In genomic region chr9:130871395-130872057, GRCh38 we compare ENCODE assay signal across 20 cellular contexts. TPM values are rescaled to one million over a fixed set of nuclear protein-coding genes. Genes with fewer than 3 reads are reported as not detected.
A peak's percentile ranks its signal among the peaks of the same experiment; 100 is the strongest.
DNase-seq lines count a peak whose midpoint lies in the region; ATAC-seq, FAIRE-seq and TF ChIP-seq lines count a peak whose summit lies in the region.
"Had no signal": no experiment of that assay in that cellular context is flagged by ENCODE, and none has a peak within 500 bp of the region (broad histone marks: within the 10 kb centered on the region; RNA-seq: fewer than 3 reads in every experiment).

No MANE protein-coding gene starts in this region.

- DNase-seq in GM12878 (ENCODE audit: low read depth, low spot score): no peak
- peak; percentile 27 for DNase-seq in kidney
- DNase-seq in spleen: peak; percentile 29
- DNase-seq in NCI-H1436 treated with DMSO at 0.1 percent for 48 hours (lab: John Stamatoyannopoulos, UW): no peak
- no peak for DNase-seq in NCI-H146 treated with DMSO at 0.1 percent for 48 hours (lab: John Stamatoyannopoulos, UW; ENCODE audit: unreplicated experiment)
- DNase-seq in HT-29 (ENCODE audit: low spot score): no peak
- DNase-seq in GF-D8 (lab: John Stamatoyannopoulos, UW): no peak
- DNase-seq: activated CD4-positive, alpha-beta T cell treated with anti-CD3 and anti-CD28 coated beads, Interleukin-2, amount 50 U/mL, for 1 hour; dermis blood vessel endothelial cell; mammary epithelial cell; NCI-H524; SK-N-SH; stimulated activated naive CD8-positive, alpha-beta T cell treated with anti-CD3 and anti-CD28 coated beads, Interleukin-15, amount 100 ng/mL, for 72 hours; tibial artery had no signal

- intact Hi-C loops in GM12878 (cut with micrococcal nuclease; ENCODE audit: unreplicated experiment): no loop called here
- intact Hi-C loops in kidney (cut with DNase I): no loop called here
- intact Hi-C loops in spleen (cut with DNase I; ENCODE audit: low total_unique reads): no loop called here

- no peaks in the 10 kb centered on the region for H3K79me2 ChIP-seq in GM12878 (ENCODE audit: control insufficient read depth, insufficient read depth, low read length)

- no peak overlapping the region for H2AFZ ChIP-seq in GM12878 (ENCODE audit: control insufficient read depth, low read depth, low read length)

- 0 out of 2 replicates have a peak overlapping the region, but pooled peaks have one; percentile 7 for H3K4me2 ChIP-seq in GM12878 (ENCODE audit: control insufficient read depth, insufficient read depth)
- H3K4me2 ChIP-seq: SK-N-SH had no signal

- SMC1A ChIA-PET in GM12878 (lab: Charles Lee; ENCODE audit: uncharacterized antibody, unreplicated experiment): interaction anchor here (0.9 to 3.7 kb wide), 5 partner anchors 56 to 169 kb away, joined by 3 to 20 read pairs (median 4); no protein-coding TSS in a partner anchor

- H3K9ac ChIP-seq in GM12878 (ENCODE audit: control insufficient read depth, insufficient read depth, low read length) (no peak overlapping the region), kidney (ENCODE audit: low read length in 2 of 2) (no peak overlapping the region)
- H3K9ac ChIP-seq: SK-N-SH had no signal

- RAD21 ChIA-PET in GM12878 (lab: Charles Lee; ENCODE audit: unreplicated experiment): interaction anchor here (1.6 to 3.4 kb wide), 3 partner anchors 55 to 174 kb away, joined by 3 to 33 read pairs (median 29); no protein-coding TSS in a partner anchor

- no peak for TF ChIP-seq EP300 in GM12878 (IDR thresholded peaks at IDR 0.05; ENCODE audit: borderline replicate concordance in 1 of 2, control insufficient read depth in 1 of 2, low read depth in 2 of 2, low read length in 2 of 2)

- no peak for FAIRE-seq in GM12878 (lab: Jason Lieb, UNC)
- no peak for FAIRE-seq in kidney (lab: Jason Lieb, UNC)
- FAIRE-seq: endothelial cell of umbilical vein had no signal

- H4K20me1 ChIP-seq in GM12878 (ENCODE audit: control insufficient read depth, insufficient read depth): peaks cover 8% of the 10 kb centered on the region; the same call in 1 of the 2 replicates

- POLR2A ChIA-PET in GM12878 (lab: Charles Lee): no interaction called here

- 69% methylated on average over 10 of the region's 10 CpGs for WGBS in GM12878 (ENCODE audit: insufficient coverage, insufficient replicate concordance, low lambda C conversion rate, missing lambda C conversion rate)
- 79 to 84% (median 83%) methylated on average over 10 of the region's 10 CpGs for WGBS in spleen, 5 donors

- no TSS peak for BruUV-seq in GM12878 (replicated peaks; lab: Mats Ljungman, UMichigan)

- CTCF ChIA-PET in GM12878 (lab: Yijun Ruan, JAX): interaction anchor here (0.7 to 7.0 kb wide), 5 partner anchors 63 to 170 kb away, joined by 3 to 89 read pairs (median 11); partner anchors contain the start of gene FIBCD1

- no peaks in the 10 kb centered on the region for H3K9me3 ChIP-seq in GM12878 (replicated peaks; ENCODE audit: control insufficient read depth, insufficient read depth, low read length)
- H3K9me3 ChIP-seq in kidney (ENCODE audit: control insufficient read depth in 1 of 2, low read length in 2 of 2): no peaks in the 10 kb centered on the region
- H3K9me3 ChIP-seq in spleen: no peaks in the 10 kb centered on the region
- H3K9me3 ChIP-seq: ascending aorta, HAP-1, SK-N-SH, tibial artery had no signal

- TF ChIP-seq POLR2A in GM12878 (IDR thresholded peaks at IDR 0.05; ENCODE audit: low read depth, low read length) (no peak), spleen (IDR thresholded peaks at IDR 0.05) (no peak)

- H3K36me3 ChIP-seq in GM12878 (ENCODE audit: control insufficient read depth in 2 of 2, insufficient read depth in 2 of 2, low read length in 1 of 2) (peaks cover 18 to 29% of the 10 kb centered on the region in 2 experiments), kidney (ENCODE audit: control insufficient read depth in 1 of 2, insufficient read depth in 2 of 2, low read length in 2 of 2) (peaks cover 25 to 38% of the 10 kb centered on the region in 2 donors), spleen (peaks cover 6 to 86% (median 51%) of the 10 kb centered on the region in 6 donors)
- H3K36me3 ChIP-seq: HAP-1 had no signal

- ATAC-seq in HG02610 (IDR thresholded peaks at IDR 0.05; ENCODE audit: unreplicated experiment): peak; percentile 34
- peak; percentile 33 for ATAC-seq in GM12878
- ATAC-seq: stimulated activated naive CD8-positive, alpha-beta T cell treated with anti-CD3 and anti-CD28 coated beads, Interleukin-15, amount 100 ng/mL, for 72 hours had no signal

- in situ Hi-C loops in GM12878 (cut with MboI): loop anchor here (5.0 kb wide), 1 partner anchor 171 kb away; no protein-coding TSS in a partner anchor

- H3K27me3 ChIP-seq in GM12878 (replicated peaks in 1 of 2; ENCODE audit: control insufficient read depth in 2 of 2, insufficient read depth in 2 of 2, low read length in 1 of 2) (no peaks in the 10 kb centered on the region), spleen (replicated peaks in 1 of 7) (no peaks in the 10 kb centered on the region)
- H3K27me3 ChIP-seq: ascending aorta, tibial artery had no signal

- no peak for TF ChIP-seq CTCF in GM12878 (IDR thresholded peaks at IDR 0.05 in 2 of 3, conservative IDR thresholded peaks at IDR 0.05 in 1 of 3; ENCODE audit: control insufficient read depth in 2 of 3, extremely low read depth in 1 of 3, insufficient read depth in 1 of 3, low read depth in 3 of 3, low read length in 3 of 3)
- TF ChIP-seq CTCF in kidney (IDR thresholded peaks at IDR 0.05; ENCODE audit: borderline replicate concordance, extremely low read depth, insufficient read depth): no peak
- TF ChIP-seq CTCF in spleen (IDR thresholded peaks at IDR 0.05 in 8 of 11, conservative IDR thresholded peaks at IDR 0.05 in 3 of 11): no peak

- H3K4me3 ChIP-seq in GM12878: no peak overlapping the region
- H3K4me3 ChIP-seq in kidney (ENCODE audit: low read length in 2 of 2): no peak overlapping the region
- no peak overlapping the region for H3K4me3 ChIP-seq in spleen
- H3K4me3 ChIP-seq: ascending aorta, HAP-1, tibial artery had no signal

- H3K4me1 ChIP-seq in GM12878 (ENCODE audit: control insufficient read depth, insufficient read depth, low read length) (peaks cover 25% of the 10 kb centered on the region), kidney (ENCODE audit: control insufficient read depth in 1 of 2, insufficient read depth in 1 of 2, low read depth in 1 of 2, low read length in 2 of 2) (peaks cover 17 to 31% of the 10 kb centered on the region in 2 donors), spleen (peaks cover 0 to 22% (median 9%) of the 10 kb centered on the region in 6 donors)
- H3K4me1 ChIP-seq: HAP-1 had no signal

- no peak for TF ChIP-seq RAD21 in GM12878 (IDR thresholded peaks at IDR 0.05; ENCODE audit: insufficient read depth, low read depth, low read length)

- H3K27ac ChIP-seq in GM12878 (ENCODE audit: control insufficient read depth, insufficient read depth) (0 out of 2 replicates have a peak overlapping the region, but pooled peaks have one; percentile 7), kidney (ENCODE audit: low read depth in 2 of 2, low read length in 2 of 2) (no peak overlapping the region), spleen (peak overlapping the region in 1 of 8 donors; percentile 14)
- H3K27ac ChIP-seq: ascending aorta had no signal

TF ChIP-seq in GM12878, 131 proteins besides CTCF, POLR2A, EP300 and RAD21 (continues in another document):
- TF ChIP-seq CBFB (IDR thresholded peaks at IDR 0.05; ENCODE audit: low read depth) (no peak), IKZF1 (conservative IDR thresholded peaks at IDR 0.05) (no peak)

RNA-seq across cellular contexts. Expression of gene QRFP, which starts 25.1 kb away (rescaled TPM):
- total RNA-seq in GM12878 (2013; cell fraction: nucleolus; rRNA removed): not detected in 2 replicates
- not detected in 2 replicates for total RNA-seq in GM12878 (2014; rRNA removed)
- not detected in 2 replicates for total RNA-seq in GM12878 (2014; rRNA removed; fragmentation: Illumina TruSeq; extraction: Trizol)
- not detected in 2 replicates for total RNA-seq in GM12878 (2021)
- not detected for polyA plus RNA-seq in GM12878 (2011; ENCODE audit: low read depth)
- not detected in 2 replicates for polyA plus RNA-seq in GM12878 (2011; rRNA removed)
- not detected in 2 replicates for polyA plus RNA-seq in GM12878 (2011; cell fraction: cytosol; rRNA removed)
- polyA plus RNA-seq in GM12878 (2011; cell fraction: nucleus; rRNA removed): not detected in 2 replicates
- 0.12 and 0.14 TPM in 2 replicates for polyA plus RNA-seq in GM12878 (2012)
- not detected in 2 replicates for polyA plus RNA-seq in GM12878 (2014; fragmentation: Illumina TruSeq; extraction: Trizol)
- not detected for polyA plus RNA-seq in GM12878 (2014; fragmentation: Nextera tagmentation; extraction: Ambion mirVana)
- polyA plus RNA-seq in GM12878 (2014; rRNA removed): not detected in 2 replicates
- polyA plus RNA-seq in GM12878 (2016; fragmentation: Nextera tagmentation; extraction: Ambion mirVana): not detected
- not detected in 2 replicates for polyA minus RNA-seq in GM12878 (2011; rRNA and poly(A)+ RNA removed)
- polyA minus RNA-seq in GM12878 (2011; cell fraction: cytosol; rRNA and poly(A)+ RNA removed): not detected in 2 replicates
- not detected in 2 replicates for polyA minus RNA-seq in GM12878 (2011; cell fraction: nucleus; rRNA and poly(A)+ RNA removed)
- total RNA-seq in kidney: not detected
- not detected for polyA plus RNA-seq in kidney (ENCODE audit: insufficient read depth, low read depth, low replicate concordance)
- total RNA-seq in spleen: not detected
- polyA plus RNA-seq in spleen: under 1 TPM in 2 of 3 donors, not detected in 1; 0.13 to 0.16 TPM
- total RNA-seq in HT-29 (2014; rRNA removed; shearing (Covaris generic)): not detected in 2 replicates
- total RNA-seq: ascending aorta, dermis blood vessel endothelial cell, endothelial cell of umbilical vein, mammary epithelial cell, MCF 10A, RPMI7951 had no signal
- polyA plus RNA-seq: endothelial cell of umbilical vein, mammary epithelial cell, SK-N-SH had no signal

RNA-seq across cellular contexts. Expression of gene ABL1, which starts 36.5 kb away (rescaled TPM):
- 40.0 and 41.0 TPM in 2 replicates for total RNA-seq in GM12878 (2013; cell fraction: nucleolus; rRNA removed)
- 15.9 and 16.8 TPM in 2 replicates for total RNA-seq in GM12878 (2014; rRNA removed)
- total RNA-seq in GM12878 (2014; rRNA removed; fragmentation: Illumina TruSeq; extraction: Trizol): 11.4 and 13.4 TPM in 2 replicates
- 49.5 and 51.5 TPM in 2 replicates for total RNA-seq in GM12878 (2021)
- 6.8 TPM for polyA plus RNA-seq in GM12878 (2011; ENCODE audit: low read depth)
- 8.8 and 13.2 TPM in 2 replicates for polyA plus RNA-seq in GM12878 (2011; rRNA removed)
- 18.2 and 19.6 TPM in 2 replicates for polyA plus RNA-seq in GM12878 (2011; cell fraction: cytosol; rRNA removed)
- 18.0 and 25.4 TPM in 2 replicates for polyA plus RNA-seq in GM12878 (2011; cell fraction: nucleus; rRNA removed)
- polyA plus RNA-seq in GM12878 (2012): 16.0 and 17.2 TPM in 2 replicates
- polyA plus RNA-seq in GM12878 (2014; fragmentation: Illumina TruSeq; extraction: Trizol): 18.4 and 23.4 TPM in 2 replicates
- polyA plus RNA-seq in GM12878 (2014; fragmentation: Nextera tagmentation; extraction: Ambion mirVana): 1 to 10 TPM in 1 of 2 experiments, under 1 TPM in 1; 0.79 to 1.6 TPM
- 36.3 and 36.7 TPM in 2 replicates for polyA plus RNA-seq in GM12878 (2014; rRNA removed)
- 10 to 100 TPM; 15.9 to 18.4 TPM for polyA plus RNA-seq in GM12878 (2016; fragmentation: Nextera tagmentation; extraction: Ambion mirVana)
- 27.2 and 28.3 TPM in 2 replicates for polyA minus RNA-seq in GM12878 (2011; rRNA and poly(A)+ RNA removed)
- 14.0 and 17.0 TPM in 2 replicates for polyA minus RNA-seq in GM12878 (2011; cell fraction: cytosol; rRNA and poly(A)+ RNA removed)
- polyA minus RNA-seq in GM12878 (2011; cell fraction: nucleus; rRNA and poly(A)+ RNA removed): 8.1 and 12.2 TPM in 2 replicates
- 63.6 TPM for total RNA-seq in kidney
- 15.0 TPM for polyA plus RNA-seq in kidney (ENCODE audit: insufficient read depth, low read depth, low replicate concordance)
- 10 to 100 TPM; 36.2 to 76.7 (median 55.5) TPM for total RNA-seq in spleen
- polyA plus RNA-seq in spleen: 10 to 100 TPM in 2 of 3 donors, 1 to 10 TPM in 1; 9.7 to 17.0 (median 11.5) TPM
- total RNA-seq in HT-29 (2014; rRNA removed; shearing (Covaris generic)): 15.1 and 16.4 TPM in 2 replicates

Comparison
In these comparisons a context has a peak if more than half of its experiments do, and no peak if none do; other contexts are left out.
1. DNase-seq: peak in kidney (single experiment) and spleen (single experiment); none in GM12878 (single experiment), NCI-H1436 treated with DMSO at 0.1 percent for 48 hours (single experiment), NCI-H146 treated with DMSO at 0.1 percent for 48 hours (single experiment), HT-29 (single experiment) and GF-D8 (single experiment).